ENCODE assay signal across 13 cellular contexts in genomic region chr17:21673451-21674241, GRCh38. TPM values are rescaled to one million over a fixed set of nuclear protein-coding genes. Genes with fewer than 3 reads are reported as not detected.
DNase-seq lines count a peak whose midpoint lies in the region; ATAC-seq and TF ChIP-seq lines count a peak whose summit lies in the region.
"Not testable (repeated sequence)": the region's sequence is repeated elsewhere in the genome, so short reads cannot be mapped to it uniquely, and the experiment has no call there.
"Had no signal": no experiment of that assay in that cellular context is flagged by ENCODE, and none has a peak within 500 bp of the region (broad histone marks: within the 10 kb centered on the region; RNA-seq: fewer than 3 reads in every experiment).

No MANE protein-coding gene starts in this region.

- not testable (repeated sequence) for TF ChIP-seq CTCF in Peyer's patch (IDR thresholded peaks at IDR 0.05); endothelial cell (IDR thresholded peaks at IDR 0.05; ENCODE audit: unreplicated experiment); vagina (IDR thresholded peaks at IDR 0.05)

- H3K4me3 Mint-ChIP-seq in activated T-cell treated with anti-CD3 and anti-CD28 coated beads, Interleukin-2, amount 50 U/mL, for 24 hours: not testable (repeated sequence)
- H3K4me3 Mint-ChIP-seq in endothelial cell (ENCODE audit: unreplicated experiment): peak overlapping the region; percentile 34

- not testable (repeated sequence) for H3K27me3 Mint-ChIP-seq in activated T-cell treated with anti-CD3 and anti-CD28 coated beads, Interleukin-2, amount 50 U/mL, for 24 hours
- H3K27me3 Mint-ChIP-seq in endothelial cell (ENCODE audit: unreplicated experiment): peaks cover 37% of the 10 kb centered on the region

- H3K27ac ChIP-seq in Peyer's patch, vagina: not testable (repeated sequence)

- H3K36me3 ChIP-seq in Peyer's patch, vagina: not testable (repeated sequence)

- H3K27ac Mint-ChIP-seq in activated T-cell treated with anti-CD3 and anti-CD28 coated beads, Interleukin-2, amount 50 U/mL, for 24 hours; endothelial cell (ENCODE audit: unreplicated experiment): not testable (repeated sequence)

- not testable (repeated sequence) for TF ChIP-seq POLR2A in Peyer's patch (IDR thresholded peaks at IDR 0.05); vagina (IDR thresholded peaks at IDR 0.05)

- DNase-seq in Daoy (ENCODE audit: low read depth) (peak; percentile 34), Peyer's patch (peak in 2 of 3 donors; percentile 42 to 45), mesenteric fat pad (ENCODE audit: low spot score) (peak; percentile 90), sciatic nerve (ENCODE audit: low spot score) (peak; percentile 57), vagina (ENCODE audit: extremely low spot score in 2 of 2) (peak; percentile 84 to 91)
- peak; percentile 22 for DNase-seq in activated T-cell treated with anti-CD3 and anti-CD28 coated beads, Interleukin-2, amount 50 U/mL, for 24 hours
- not testable (repeated sequence) for DNase-seq in endothelial cell (ENCODE audit: low spot score)

- intact Hi-C loops in sciatic nerve (cut with DNase I); vagina (cut with DNase I): not testable (repeated sequence)

- not testable (repeated sequence) for H3K4me1 ChIP-seq in Peyer's patch, vagina

- H3K4me3 ChIP-seq in Peyer's patch, vagina: not testable (repeated sequence)

- H3K4me1 Mint-ChIP-seq in activated T-cell treated with anti-CD3 and anti-CD28 coated beads, Interleukin-2, amount 50 U/mL, for 24 hours (ENCODE audit: low read depth): not testable (repeated sequence)
- H3K4me1 Mint-ChIP-seq in endothelial cell (ENCODE audit: unreplicated experiment): peaks cover 14% of the 10 kb centered on the region

- ATAC-seq in sciatic nerve: not testable (repeated sequence)

- H3K9me3 ChIP-seq in Peyer's patch, vagina: not testable (repeated sequence)

- not testable (repeated sequence) for H3K36me3 Mint-ChIP-seq in activated T-cell treated with anti-CD3 and anti-CD28 coated beads, Interleukin-2, amount 50 U/mL, for 24 hours (ENCODE audit: low read depth)
- peaks cover 38% of the 10 kb centered on the region for H3K36me3 Mint-ChIP-seq in endothelial cell (ENCODE audit: low read depth, unreplicated experiment)

- H3K27me3 ChIP-seq in Peyer's patch, vagina: not testable (repeated sequence)

- not testable (repeated sequence) for H3K9me3 Mint-ChIP-seq in activated T-cell treated with anti-CD3 and anti-CD28 coated beads, Interleukin-2, amount 50 U/mL, for 24 hours
- peaks cover 55% of the 10 kb centered on the region for H3K9me3 Mint-ChIP-seq in endothelial cell (ENCODE audit: unreplicated experiment)

RNA-seq across cellular contexts. Expression of gene KCNJ18, which starts 18.7 kb away (rescaled TPM):
- total RNA-seq in Daoy (2014; rRNA removed; shearing (Covaris generic)): not detected in 2 replicates
- total RNA-seq in Peyer's patch: not detected
- total RNA-seq in endothelial cell (ENCODE audit: unreplicated experiment): not detected
- not detected for total RNA-seq in mesenteric fat pad
- not detected for total RNA-seq in sciatic nerve
- not detected for total RNA-seq in vagina
- total RNA-seq: Calu3; CD4-positive, alpha-beta memory T cell; G401; GM12878; H1; HepG2 had no signal
